27 cellular contexts compared by ENCODE assay signal in genomic region chr21:31895069-31895851, GRCh38. TPM values are rescaled to one million over a fixed set of nuclear protein-coding genes. Genes with fewer than 3 reads are reported as not detected.
DNase-seq lines count a peak whose midpoint lies in the region; ATAC-seq, FAIRE-seq and TF ChIP-seq lines count a peak whose summit lies in the region.
"Had no signal": no experiment of that assay in that cellular context is flagged by ENCODE, and none has a peak within 500 bp of the region (broad histone marks: within the 10 kb centered on the region; RNA-seq: fewer than 3 reads in every experiment).

No MANE protein-coding gene starts in this region.

- no peaks in the 10 kb centered on the region for H3K9me3 ChIP-seq in HepG2 (ENCODE audit: low read length)
- no peaks in the 10 kb centered on the region for H3K9me3 ChIP-seq in right lobe of liver
- H3K9me3 ChIP-seq in endodermal cell (ENCODE audit: control insufficient read depth, low read length) = no peaks in the 10 kb centered on the region
- H3K9me3 ChIP-seq: stomach, tibial nerve had no signal

- no peak for TF ChIP-seq RAD21 in HepG2 (CRISPR knock-in tag; IDR thresholded peaks at IDR 0.05)

- DNase-seq in HepG2 (ENCODE audit: low spot score) (peak; percentile 60), right lobe of liver (no peak), endodermal cell (peak; percentile 48), nephron progenitor cell (peak; percentile 38), HFFc6 (no peak), T-helper 2 cell (no peak), GM19238 (ENCODE audit: insufficient read length, low spot score) (no peak)
- DNase-seq: activated B cell treated with CpG ODN at 0.5 μM for 24 hours; activated CD4-positive, alpha-beta T cell treated with anti-CD3 and anti-CD28 coated beads, Interleukin-2, amount 50 U/mL, for 4 hours; activated gamma-delta T cell; C1 segment of cervical spinal cord; cortex of kidney; H7; KG1; left colon; NCI-H1694; NCI-H2171 treated with DMSO at 0.1 percent for 48 hours; NCI-H524 treated with DMSO at 0.1 percent for 48 hours; nucleus accumbens; retina; stimulated activated CD4-positive, alpha-beta T cell treated with anti-CD3 and anti-CD28 coated beads, Interleukin-12 subunit alpha, Interleukin-12 subunit beta, amount 100 ng/mL, for 4 hours; stomach; T1000 had no signal

- no peaks in the 10 kb centered on the region for H3K36me3 Mint-ChIP-seq in endodermal cell (ENCODE audit: low read depth)
- peaks cover 26% of the 10 kb centered on the region for H3K36me3 Mint-ChIP-seq in nephron progenitor cell (ENCODE audit: low read depth)
- H3K36me3 Mint-ChIP-seq in HFFc6 (ENCODE audit: low read depth) = no peaks in the 10 kb centered on the region

- H3K27ac Mint-ChIP-seq in endodermal cell (no peak overlapping the region), nephron progenitor cell (peak overlapping the region; percentile 97), HFFc6 (no peak overlapping the region)
- H3K27ac Mint-ChIP-seq: activated B cell treated with CpG ODN at 0.5 μM for 24 hours had no signal

- H3K27me3 Mint-ChIP-seq in endodermal cell (ENCODE audit: insufficient read depth) (no peaks in the 10 kb centered on the region), nephron progenitor cell (ENCODE audit: low read depth, poor library complexity) (no peaks in the 10 kb centered on the region), HFFc6 (ENCODE audit: insufficient read depth) (peaks cover 3% of the 10 kb centered on the region)

- TF ChIP-seq EP300 in HepG2 (IDR thresholded peaks at IDR 0.05; ENCODE audit: low read depth in 2 of 2, low read length in 2 of 2) (peak in 1 of 2 experiments; percentile 72; a peak in 2 of 4 replicates), HepG2 (CRISPR knock-in tag; IDR thresholded peaks at IDR 0.05; ENCODE audit: borderline replicate concordance) (no peak)

- FAIRE-seq in HepG2 (lab: Jason Lieb, UNC) = peak; percentile 51
- FAIRE-seq: D721Med, endometrium had no signal

- H3K27me3 ChIP-seq in HepG2 (ENCODE audit: control insufficient read depth in 1 of 2, insufficient read depth in 2 of 2, low read length in 2 of 2) (no peaks in the 10 kb centered on the region), right lobe of liver (no peaks in the 10 kb centered on the region), endodermal cell (ENCODE audit: control insufficient read depth, insufficient read depth, low read length, poor library complexity, severe bottlenecking) (no peaks in the 10 kb centered on the region)
- H3K27me3 ChIP-seq: tibial nerve had no signal

- H3K4me1 ChIP-seq in HepG2 (ENCODE audit: insufficient read depth, low read length) (peaks cover 89% of the 10 kb centered on the region), right lobe of liver (peaks cover 0 to 5% (median 0%) of the 10 kb centered on the region in 4 donors), endodermal cell (ENCODE audit: control insufficient read depth, insufficient read depth, low read length) (no peaks in the 10 kb centered on the region)
- H3K4me1 ChIP-seq: tibial nerve had no signal

- H3K9me3 Mint-ChIP-seq in endodermal cell (no peaks in the 10 kb centered on the region), nephron progenitor cell (no peaks in the 10 kb centered on the region), HFFc6 (peaks cover 40% of the 10 kb centered on the region)
- H3K9me3 Mint-ChIP-seq: activated B cell treated with CpG ODN at 0.5 μM for 24 hours had no signal

- H2AFZ ChIP-seq in HepG2 (ENCODE audit: low read length) = no peak overlapping the region

- H3K4me3 ChIP-seq in HepG2 (replicated peaks in 1 of 3; ENCODE audit: insufficient read depth in 1 of 3, low read depth in 2 of 3, low read length in 3 of 3) = peak overlapping the region in 1 of 3 experiments; percentile 2; a peak in 1 of 6 replicates
- no peak overlapping the region for H3K4me3 ChIP-seq in right lobe of liver
- no peak overlapping the region for H3K4me3 ChIP-seq in endodermal cell (ENCODE audit: low read length)
- H3K4me3 ChIP-seq: stomach, tibial nerve had no signal

- CTCF ChIA-PET in HepG2 (lab: Yijun Ruan, JAX; ENCODE audit: low intra/inter-chr PET ratio, low total read pairs) = no interaction called here

- 36% methylated on average over 6 of the region's 6 CpGs for WGBS in HepG2 (ENCODE audit: low lambda C conversion rate)
- 69% methylated on average over 6 of the region's 6 CpGs for WGBS in right lobe of liver (ENCODE audit: insufficient coverage, low coverage, low lambda C conversion rate, missing lambda C conversion rate)
- WGBS in endodermal cell (ENCODE audit: insufficient coverage in 1 of 2, insufficient read length in 1 of 2), 2 experiments = 75 to 91% methylated on average over 4 to 6 of the region's 6 CpGs

- intact Hi-C loops in HepG2 (cut with micrococcal nuclease; ENCODE audit: unreplicated experiment) (no loop called here), right lobe of liver (cut with DNase I) (no loop called here)

- no peak overlapping the region for H3K4me3 Mint-ChIP-seq in endodermal cell
- peak overlapping the region; percentile 61 for H3K4me3 Mint-ChIP-seq in nephron progenitor cell
- no peak overlapping the region for H3K4me3 Mint-ChIP-seq in HFFc6
- H3K4me3 Mint-ChIP-seq: activated B cell treated with CpG ODN at 0.5 μM for 24 hours had no signal

- H3K27ac ChIP-seq in HepG2 (ENCODE audit: extremely low read length, insufficient read depth, low read length) (peak overlapping the region; percentile 51), right lobe of liver (no peak overlapping the region), endodermal cell (ENCODE audit: low read depth, low read length) (peak overlapping the region; percentile 47)
- H3K27ac ChIP-seq: stomach, tibial nerve had no signal

- ATAC-seq in HepG2 (peak; percentile 63), right lobe of liver (no peak), HG02840 (IDR thresholded peaks at IDR 0.05; ENCODE audit: low FRiP score, unreplicated experiment) (no peak)
- ATAC-seq: left colon had no signal

- H3K36me3 ChIP-seq in HepG2 (replicated peaks in 1 of 2; ENCODE audit: control insufficient read depth in 1 of 2, insufficient read depth in 2 of 2, low read length in 2 of 2) (no peaks in the 10 kb centered on the region), right lobe of liver (no peaks in the 10 kb centered on the region), endodermal cell (ENCODE audit: control insufficient read depth, insufficient read depth, low read length) (no peaks in the 10 kb centered on the region)
- H3K36me3 ChIP-seq: stomach, tibial nerve had no signal

- TF ChIP-seq POLR2A in HepG2 (IDR thresholded peaks at IDR 0.05; ENCODE audit: insufficient read depth in 1 of 2, low read depth in 2 of 2, low read length in 2 of 2) = no peak
- TF ChIP-seq POLR2A in right lobe of liver (IDR thresholded peaks at IDR 0.05) = no peak

- H3K79me2 ChIP-seq in HepG2 (ENCODE audit: insufficient read depth, low read length) = peaks cover 21% of the 10 kb centered on the region

- in situ Hi-C loops in HepG2 (cut with HindIII; ENCODE audit: extremely low pct_ligation_motif_present, low pct_unique_long_range_greater_than_20kb) = no loop called here

- peaks cover 8% of the 10 kb centered on the region for H3K4me1 Mint-ChIP-seq in endodermal cell
- H3K4me1 Mint-ChIP-seq in nephron progenitor cell = peaks cover 92% of the 10 kb centered on the region
- no peaks in the 10 kb centered on the region for H3K4me1 Mint-ChIP-seq in HFFc6 (ENCODE audit: low read depth)
- H3K4me1 Mint-ChIP-seq: activated B cell treated with CpG ODN at 0.5 μM for 24 hours had no signal

- TSS peak; percentile 57 for BruUV-seq in HepG2 (replicated peaks; lab: Mats Ljungman, UMichigan)

- POLR2A ChIA-PET in HepG2 (lab: Yijun Ruan, JAX) = interaction anchor here (0.9 to 1.9 kb wide), 4 partner anchors 13 to 22 kb away, joined by 3 to 9 read pairs (median 5); partner anchors contain the start of gene HUNK

- H3K9ac ChIP-seq in HepG2 (ENCODE audit: insufficient read depth, low read depth, low read length) = peak overlapping the region; percentile 8; the same call in 1 of the 2 replicates
- H3K9ac ChIP-seq in endodermal cell (ENCODE audit: extremely low read depth, low read length, poor library complexity, severe bottlenecking) = no peak overlapping the region

- TF ChIP-seq CTCF in HepG2 (CRISPR knock-in tag; IDR thresholded peaks at IDR 0.05) (no peak), right lobe of liver (IDR thresholded peaks at IDR 0.05) (no peak), endodermal cell (conservative IDR thresholded peaks at IDR 0.05) (no peak), nephron progenitor cell (IDR thresholded peaks at IDR 0.05) (no peak), HFFc6 (IDR thresholded peaks at IDR 0.05) (no peak)

- H3K4me2 ChIP-seq in HepG2 (ENCODE audit: low read depth, low read length) = peak overlapping the region; percentile 61

- no peaks in the 10 kb centered on the region for H4K20me1 ChIP-seq in HepG2 (ENCODE audit: insufficient read depth, low read length)

TF ChIP-seq in HepG2, 621 proteins besides CTCF, POLR2A, EP300 and RAD21 (continues in another document):
- peak; percentile 90 for TF ChIP-seq FOSL2 (CRISPR knock-in tag; IDR thresholded peaks at IDR 0.05)

RNA-seq across cellular contexts. Expression of gene HUNK, which starts 22.4 kb away (rescaled TPM):
- total RNA-seq in HepG2 (2016; rRNA removed; fragmentation: Illumina TruSeq; extraction: Trizol) (1.9 and 2.5 TPM in 2 replicates), right lobe of liver (under 1 TPM; 0.12 to 0.64 (median 0.32) TPM), endodermal cell (1 to 10 TPM; 5.8 to 8.4 TPM)
- total RNA-seq in HepG2 (2016; cell fraction: cytosol; rRNA removed; fragmentation: Illumina TruSeq; extraction: Trizol; ENCODE audit: low read depth) = 0.53 and 1.1 TPM in 2 replicates
- total RNA-seq in HepG2 (2016; cell fraction: insoluble cytoplasmic fraction; rRNA removed; fragmentation: Illumina TruSeq; extraction: Trizol) = 2.4 and 3.2 TPM in 2 replicates
- total RNA-seq in HepG2 (2016; cell fraction: membrane; rRNA removed; fragmentation: Illumina TruSeq; extraction: Trizol) = 1.1 and 2.0 TPM in 2 replicates
- total RNA-seq in HepG2 (2016; cell fraction: nucleus; rRNA removed; fragmentation: Illumina TruSeq; extraction: Trizol) = 2.6 and 2.9 TPM in 2 replicates
- polyA plus RNA-seq in HepG2 (2011; rRNA removed) = 0.98 and 1.8 TPM in 2 replicates
- polyA plus RNA-seq in HepG2 (2011; cell fraction: cytosol; rRNA removed) = 0.74 and 0.87 TPM in 2 replicates
- polyA plus RNA-seq in HepG2 (2011; cell fraction: nucleus; rRNA removed) = 0.92 and 1.2 TPM in 2 replicates
- polyA plus RNA-seq in HepG2 (2012) = 1.2 and 2.5 TPM in 2 replicates
- polyA plus RNA-seq in HepG2 (2016; cell fraction: cytosol; fragmentation: Illumina TruSeq; extraction: Trizol; ENCODE audit: low read depth) = 0.14 and 0.16 TPM in 2 replicates
- polyA plus RNA-seq in HepG2 (2016; cell fraction: insoluble cytoplasmic fraction; fragmentation: Illumina TruSeq; extraction: Trizol; ENCODE audit: low read depth) = 2.5 and 2.9 TPM in 2 replicates
- 0.32 and 0.48 TPM in 2 replicates for polyA plus RNA-seq in HepG2 (2016; cell fraction: membrane; fragmentation: Illumina TruSeq; extraction: Trizol; ENCODE audit: low read depth)
- 3.0 and 3.4 TPM in 2 replicates for polyA plus RNA-seq in HepG2 (2016; cell fraction: nucleus; fragmentation: Illumina TruSeq; extraction: Trizol; ENCODE audit: insufficient read depth, low read depth)
- 0.02 and 2.8 TPM in 2 replicates for polyA minus RNA-seq in HepG2 (2011; rRNA and poly(A)+ RNA removed; ENCODE audit: low replicate concordance)
- polyA minus RNA-seq in HepG2 (2011; cell fraction: cytosol; rRNA and poly(A)+ RNA removed) = 0.99 and 1.5 TPM in 2 replicates
- 2.0 and 4.5 TPM in 2 replicates for polyA minus RNA-seq in HepG2 (2011; cell fraction: nucleus; rRNA and poly(A)+ RNA removed)
- 8.8 TPM for polyA plus RNA-seq in endodermal cell (2013, experiment 1 of 2)
- polyA plus RNA-seq in endodermal cell (2013, experiment 2 of 2) = 8.4 TPM
- not detected for total RNA-seq in HFFc6 (2021; fragmentation: NEBNext Ultra II Directional; extraction: Animal tissue kit (Norgen Biotek cat#: 25700))

Comparison
In these comparisons a context has a peak if more than half of its experiments do, and no peak if none do; other contexts are left out.
1. DNase-seq: peak in HepG2 (single experiment), endodermal cell (single experiment) and nephron progenitor cell (single experiment); none in right lobe of liver (0 of 3), HFFc6 (single experiment), T-helper 2 cell (0 of 5) and GM19238 (single experiment).
2. H3K27ac ChIP-seq: peak in HepG2 (single experiment) and endodermal cell (single experiment); none in right lobe of liver (0 of 3).